9 cellular contexts compared by ENCODE assay signal in the genomic region with DNA sequence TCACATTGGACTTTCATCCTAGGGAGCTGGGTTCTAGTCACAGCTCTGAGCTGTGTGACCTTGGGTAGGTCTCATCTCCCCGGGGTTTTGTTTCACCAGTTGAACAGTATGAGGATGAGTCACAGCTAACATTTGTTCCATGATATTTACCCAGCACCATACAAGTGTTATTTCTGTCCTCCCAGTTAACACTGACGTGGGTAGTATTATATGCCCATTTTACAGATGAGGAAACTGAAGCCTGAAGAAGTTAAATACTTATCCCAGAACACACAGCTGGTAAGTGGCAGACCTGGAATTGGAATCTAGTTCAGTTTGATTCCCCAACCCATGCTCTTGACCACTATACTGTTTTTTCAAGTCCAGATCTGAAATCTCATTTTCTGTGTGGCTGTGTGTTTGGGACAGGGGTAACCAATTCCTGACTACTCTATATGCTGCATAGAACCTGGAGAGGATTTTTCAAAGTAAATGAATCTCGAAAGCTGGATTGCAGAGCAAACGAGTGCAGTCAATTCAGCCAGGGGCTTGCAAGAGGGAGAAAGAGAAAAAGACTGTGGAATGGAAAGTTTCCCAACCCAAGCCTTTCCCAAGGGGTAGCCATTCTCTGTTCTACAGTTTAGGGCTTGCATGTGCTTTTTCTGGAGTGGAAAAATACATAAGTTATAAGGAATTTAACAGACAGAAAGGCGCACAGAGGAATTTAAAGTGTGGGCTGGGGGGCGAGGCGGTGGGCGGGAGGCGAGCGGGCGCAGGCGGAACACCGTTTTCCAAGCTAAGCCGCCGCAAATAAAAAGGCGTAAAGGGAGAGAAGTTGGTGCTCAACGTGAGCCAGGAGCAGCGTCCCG. TPM values are rescaled to one million over a fixed set of nuclear protein-coding genes. Genes with fewer than 3 reads are reported as not detected.
DNase-seq lines count a peak whose midpoint lies in the region; ATAC-seq and TF ChIP-seq lines count a peak whose summit lies in the region.
"Had no signal": no experiment of that assay in that cellular context is flagged by ENCODE, and none has a peak within 500 bp of the region (broad histone marks: within the 10 kb centered on the region; RNA-seq: fewer than 3 reads in every experiment).

No MANE protein-coding gene starts in this region.

- no peak for TF ChIP-seq POLR2A in sigmoid colon (IDR thresholded peaks at IDR 0.05)
- no peak for TF ChIP-seq POLR2A in erythroblast (IDR thresholded peaks at IDR 0.05; ENCODE audit: low read length)

- intact Hi-C loops in sigmoid colon (cut with DNase I) = loop anchor here (5.0 to 10.0 kb wide), 7 partner anchors 40 to 585 kb away; a partner anchor contains a TSS

- H3K27ac ChIP-seq in sigmoid colon = peak overlapping the region; percentile 87 to 95 (median 91)

- H3K9ac ChIP-seq in iPS-15b (ENCODE audit: low read depth, low read length) = peak overlapping the region; percentile 42

- TF ChIP-seq EP300 in sigmoid colon (IDR thresholded peaks at IDR 0.05) = no peak

- in situ Hi-C loops in astrocyte of the cerebellum (cut with HindIII; ENCODE audit: low sequenced_read_pairs) = no loop called here

- ATAC-seq in GM19463 (IDR thresholded peaks at IDR 0.05; ENCODE audit: unreplicated experiment) (peak; percentile 4), GM18858 (IDR thresholded peaks at IDR 0.05; ENCODE audit: unreplicated experiment) (no peak)

- no peaks in the 10 kb centered on the region for H3K9me3 ChIP-seq in iPS-15b (ENCODE audit: control insufficient read depth, insufficient read depth, low read length)
- no peaks in the 10 kb centered on the region for H3K9me3 ChIP-seq in sigmoid colon

- 4 to 7% methylated on average over 19 of the region's 19 CpGs for WGBS in sigmoid colon, 2 donors

- H3K4me3 ChIP-seq in astrocyte of the cerebellum (ENCODE audit: low read depth, low read length) (peak overlapping the region; percentile 69), iPS-15b (ENCODE audit: low read depth, low read length) (peak overlapping the region; percentile 83), sigmoid colon (peak overlapping the region; percentile 62 to 73 (median 70))

- H3K4me1 ChIP-seq in iPS-15b (ENCODE audit: control insufficient read depth, insufficient read depth, low read length) (peaks cover 20% of the 10 kb centered on the region), sigmoid colon (peaks cover 0 to 49% (median 40%) of the 10 kb centered on the region in 4 donors)

- peaks cover 3% of the 10 kb centered on the region for H3K27me3 ChIP-seq in iPS-15b (ENCODE audit: control insufficient read depth, insufficient read depth, low read length)
- no peaks in the 10 kb centered on the region for H3K27me3 ChIP-seq in sigmoid colon

- no peak for TF ChIP-seq CTCF in astrocyte of the cerebellum (IDR thresholded peaks at IDR 0.05; ENCODE audit: low read depth, low read length, missing control alignments)
- TF ChIP-seq CTCF in sigmoid colon (IDR thresholded peaks at IDR 0.05) = no peak

- H3K36me3 ChIP-seq in iPS-15b (ENCODE audit: control insufficient read depth, insufficient read depth, low read length) (no peaks in the 10 kb centered on the region), sigmoid colon (no peaks in the 10 kb centered on the region)

- DNase-seq in astrocyte of the cerebellum (ENCODE audit: low read depth) (no peak), sigmoid colon (no peak), erythroblast (lab: John Stamatoyannopoulos, UW) (no peak)
- no peak for DNase-seq in stimulated activated naive CD4-positive, alpha-beta T cell (lab: John Stamatoyannopoulos, UW)
- DNase-seq in activated CD8-positive, alpha-beta memory T cell treated with anti-CD3 and anti-CD28 coated beads, Interleukin-2, amount 50 U/mL, for 48 hours = no peak
- DNase-seq: activated CD4-positive, alpha-beta T cell treated with anti-CD3 and anti-CD28 coated beads, Interleukin-2, amount 50 U/mL, for 1 hour had no signal

RNA-seq across cellular contexts. Expression of a gene that starts 0.7 kb away (rescaled TPM):
- 10 to 100 TPM in 3 of 4 donors, 1 to 10 TPM in 1; 8.3 to 18.5 (median 11.9) TPM for total RNA-seq in sigmoid colon
- polyA plus RNA-seq in sigmoid colon = 1 to 10 TPM; 1.2 to 2.4 (median 2.1) TPM
